1 cellular context compared by ENCODE assay signal in the genomic region with DNA sequence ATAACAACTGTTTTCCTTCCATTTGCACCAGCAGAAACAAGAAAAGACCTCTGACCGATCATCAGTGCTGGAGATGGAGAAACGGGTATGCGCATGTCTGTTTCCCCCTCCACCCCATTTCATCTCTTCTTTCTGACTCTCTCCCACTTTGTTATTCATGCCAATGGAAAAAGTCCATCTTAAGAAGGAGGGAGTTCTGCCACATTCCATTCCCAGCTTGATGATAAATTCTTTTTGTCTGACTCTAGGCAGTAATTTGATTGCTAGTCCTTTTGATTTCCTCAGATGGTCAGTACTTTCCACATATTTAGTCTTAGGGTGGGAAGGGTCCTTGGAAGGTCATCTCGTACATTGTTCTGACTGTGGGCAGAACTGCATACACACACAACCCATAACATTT.
TF ChIP-seq lines count a peak whose summit lies in the region.

No MANE protein-coding gene starts in this region.

TF ChIP-seq in H1, 55 proteins besides CTCF, POLR2A, EP300 and RAD21 (continued from another document):
- peak; percentile 91; the same call in 1 of the 2 replicates for TF ChIP-seq ATF2 (IDR thresholded peaks at IDR 0.05; ENCODE audit: low read length)
- peak in 1 of 2 experiments; percentile 81; a peak in 1 of 4 replicates for TF ChIP-seq HDAC2 (IDR thresholded peaks at IDR 0.05; ENCODE audit: borderline replicate concordance in 1 of 2, low read depth in 2 of 2, low read length in 2 of 2)
- peak; percentile 100 for TF ChIP-seq POU5F1 (IDR thresholded peaks at IDR 0.05; ENCODE audit: low read depth, low read length)
- TF ChIP-seq PHF8 (conservative IDR thresholded peaks at IDR 0.05; ENCODE audit: low read depth, low read length): no peak
- peak; percentile 77; the same call in 1 of the 2 replicates for TF ChIP-seq TEAD4 (IDR thresholded peaks at IDR 0.05; ENCODE audit: low read depth, low read length)
- peak; percentile 83 for TF ChIP-seq SP1 (IDR thresholded peaks at IDR 0.05; ENCODE audit: low read depth, low read length)
- peak; percentile 24 for TF ChIP-seq NANOG (IDR thresholded peaks at IDR 0.05; ENCODE audit: insufficient read depth, low read depth, low read length, poor library complexity, severe bottlenecking)
- TF ChIP-seq CEBPB (IDR thresholded peaks at IDR 0.05; ENCODE audit: low read depth, low read length): no peak
- 0 out of 2 replicates have a peak, but pooled peaks have one; percentile 41 for TF ChIP-seq RBBP5 (IDR thresholded peaks at IDR 0.05; ENCODE audit: borderline replicate concordance, low read depth, low read length)
